ENCODE assay signal across 1 cellular context in the genomic region with DNA sequence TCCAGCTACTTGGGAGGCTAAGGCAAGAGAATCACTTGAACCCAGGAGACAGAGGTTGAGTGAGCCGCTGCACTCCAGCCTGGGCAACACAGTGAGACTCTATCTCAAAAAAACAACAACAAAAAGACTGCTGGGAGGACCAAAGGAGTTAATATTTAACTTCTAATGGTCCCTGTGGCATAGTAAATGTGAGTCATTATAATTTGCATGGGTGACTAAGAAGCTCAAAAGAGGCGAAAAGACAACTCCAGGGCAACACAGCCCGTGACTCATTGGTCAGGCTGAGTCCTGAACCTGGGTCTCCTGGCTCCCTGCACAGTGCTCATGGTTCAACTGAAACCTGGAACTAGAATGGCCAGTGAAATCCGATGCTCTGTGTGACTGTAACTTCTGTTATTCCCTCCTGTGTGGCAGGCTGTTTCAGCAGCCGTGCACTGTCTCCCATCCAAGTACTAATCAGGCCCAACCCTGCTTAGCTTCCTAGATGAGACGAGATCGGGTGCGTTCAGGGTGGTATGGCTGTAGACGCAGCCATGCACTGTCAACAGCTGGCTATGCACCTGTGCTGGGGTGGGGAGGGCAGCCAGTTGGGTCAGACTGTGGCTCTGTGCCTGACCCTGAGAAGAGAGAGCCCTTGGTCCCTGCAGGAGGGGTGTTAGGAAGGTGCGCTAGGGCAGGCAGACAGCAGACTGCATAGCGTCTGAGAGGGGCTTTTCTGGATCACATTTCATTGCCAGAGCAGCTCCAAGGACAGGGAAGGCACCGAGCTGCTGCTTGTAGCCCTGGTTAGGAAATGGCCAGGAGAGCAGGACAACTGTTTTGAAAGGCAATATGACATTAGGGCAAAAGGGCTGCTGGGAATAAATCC.
TF ChIP-seq lines count a peak whose summit lies in the region.

No MANE protein-coding gene starts in this region.

TF ChIP-seq in K562, 482 proteins besides CTCF, POLR2A, EP300 and RAD21:
- TF ChIP-seq, protein P1, sequence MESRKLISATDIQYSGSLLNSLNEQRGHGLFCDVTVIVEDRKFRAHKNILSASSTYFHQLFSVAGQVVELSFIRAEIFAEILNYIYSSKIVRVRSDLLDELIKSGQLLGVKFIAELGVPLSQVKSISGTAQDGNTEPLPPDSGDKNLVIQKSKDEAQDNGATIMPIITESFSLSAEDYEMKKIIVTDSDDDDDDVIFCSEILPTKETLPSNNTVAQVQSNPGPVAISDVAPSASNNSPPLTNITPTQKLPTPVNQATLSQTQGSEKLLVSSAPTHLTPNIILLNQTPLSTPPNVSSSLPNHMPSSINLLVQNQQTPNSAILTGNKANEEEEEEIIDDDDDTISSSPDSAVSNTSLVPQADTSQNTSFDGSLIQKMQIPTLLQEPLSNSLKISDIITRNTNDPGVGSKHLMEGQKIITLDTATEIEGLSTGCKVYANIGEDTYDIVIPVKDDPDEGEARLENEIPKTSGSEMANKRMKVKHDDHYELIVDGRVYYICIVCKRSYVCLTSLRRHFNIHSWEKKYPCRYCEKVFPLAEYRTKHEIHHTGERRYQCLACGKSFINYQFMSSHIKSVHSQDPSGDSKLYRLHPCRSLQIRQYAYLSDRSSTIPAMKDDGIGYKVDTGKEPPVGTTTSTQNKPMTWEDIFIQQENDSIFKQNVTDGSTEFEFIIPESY (CRISPR knock-in tag; IDR thresholded peaks at IDR 0.05): 0 out of 2 replicates have a peak, but pooled peaks have one; percentile 39
- TF ChIP-seq PRPF4 (IDR thresholded peaks at IDR 0.05; ENCODE audit: insufficient read depth, low read depth, low read length, poor library complexity, severe bottlenecking) (no peak), YY1 (IDR thresholded peaks at IDR 0.05; ENCODE audit: borderline replicate concordance in 1 of 3, control insufficient read depth in 1 of 3, extremely low read depth in 1 of 3, insufficient read depth in 3 of 3, insufficient read length in 1 of 3, insufficient replicate concordance in 2 of 3, low read depth in 1 of 3, low read length in 2 of 3) (no peak), JUN (IDR thresholded peaks at IDR 0.05; ENCODE audit: borderline replicate concordance, low read depth, low read length) (peak; percentile 48; the same call in 1 of the 2 replicates), JUN (CRISPR knock-in tag; IDR thresholded peaks at IDR 0.05; ENCODE audit: borderline replicate concordance) (no peak), ZNF121 (CRISPR knock-in tag; conservative IDR thresholded peaks at IDR 0.05) (peak; percentile 29; the same call in 1 of the 2 replicates), TBP (optimal IDR thresholded peaks at IDR 0.05; ENCODE audit: low read depth, low read length) (peak; percentile 63), ZBED1 (IDR thresholded peaks at IDR 0.05) (no peak), ARID1B (IDR thresholded peaks at IDR 0.05) (no peak), FOXJ3 (CRISPR knock-in tag; IDR thresholded peaks at IDR 0.05) (no peak), ZNF830 (CRISPR knock-in tag; IDR thresholded peaks at IDR 0.05) (no peak), DDX20 (tag; IDR thresholded peaks at IDR 0.05; ENCODE audit: low read depth) (no peak), BCOR (IDR thresholded peaks at IDR 0.05) (0 out of 2 replicates have a peak, but pooled peaks have one; percentile 23), NCOA6 (IDR thresholded peaks at IDR 0.05) (no peak), FOSL1 (tag; conservative IDR thresholded peaks at IDR 0.05) (peak; percentile 98), ZZZ3 (IDR thresholded peaks at IDR 0.05) (no peak), ZFP36 (IDR thresholded peaks at IDR 0.05; ENCODE audit: low read depth, low read length, partially characterized antibody) (peak; percentile 8), DPF2 (IDR thresholded peaks at IDR 0.05) (no peak), JUND (IDR thresholded peaks at IDR 0.05; ENCODE audit: borderline replicate concordance, low read depth, low read length) (peak; percentile 68), JUND (tag; IDR thresholded peaks at IDR 0.05; ENCODE audit: borderline replicate concordance, low read depth, low read length) (peak; percentile 75; the same call in 2 of the 3 replicates)
- TF ChIP-seq, protein P2, sequence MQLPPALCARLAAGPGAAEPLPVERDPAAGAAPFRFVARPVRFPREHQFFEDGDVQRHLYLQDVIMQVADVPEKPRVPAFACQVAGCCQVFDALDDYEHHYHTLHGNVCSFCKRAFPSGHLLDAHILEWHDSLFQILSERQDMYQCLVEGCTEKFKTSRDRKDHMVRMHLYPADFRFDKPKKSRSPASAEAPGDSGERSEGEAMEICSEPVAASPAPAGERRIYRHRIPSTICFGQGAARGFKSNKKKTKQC (CRISPR knock-in tag; IDR thresholded peaks at IDR 0.05): no peak
- TF ChIP-seq, protein P3, sequence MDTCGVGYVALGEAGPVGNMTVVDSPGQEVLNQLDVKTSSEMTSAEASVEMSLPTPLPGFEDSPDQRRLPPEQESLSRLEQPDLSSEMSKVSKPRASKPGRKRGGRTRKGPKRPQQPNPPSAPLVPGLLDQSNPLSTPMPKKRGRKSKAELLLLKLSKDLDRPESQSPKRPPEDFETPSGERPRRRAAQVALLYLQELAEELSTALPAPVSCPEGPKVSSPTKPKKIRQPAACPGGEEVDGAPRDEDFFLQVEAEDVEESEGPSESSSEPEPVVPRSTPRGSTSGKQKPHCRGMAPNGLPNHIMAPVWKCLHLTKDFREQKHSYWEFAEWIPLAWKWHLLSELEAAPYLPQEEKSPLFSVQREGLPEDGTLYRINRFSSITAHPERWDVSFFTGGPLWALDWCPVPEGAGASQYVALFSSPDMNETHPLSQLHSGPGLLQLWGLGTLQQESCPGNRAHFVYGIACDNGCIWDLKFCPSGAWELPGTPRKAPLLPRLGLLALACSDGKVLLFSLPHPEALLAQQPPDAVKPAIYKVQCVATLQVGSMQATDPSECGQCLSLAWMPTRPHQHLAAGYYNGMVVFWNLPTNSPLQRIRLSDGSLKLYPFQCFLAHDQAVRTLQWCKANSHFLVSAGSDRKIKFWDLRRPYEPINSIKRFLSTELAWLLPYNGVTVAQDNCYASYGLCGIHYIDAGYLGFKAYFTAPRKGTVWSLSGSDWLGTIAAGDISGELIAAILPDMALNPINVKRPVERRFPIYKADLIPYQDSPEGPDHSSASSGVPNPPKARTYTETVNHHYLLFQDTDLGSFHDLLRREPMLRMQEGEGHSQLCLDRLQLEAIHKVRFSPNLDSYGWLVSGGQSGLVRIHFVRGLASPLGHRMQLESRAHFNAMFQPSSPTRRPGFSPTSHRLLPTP (IDR thresholded peaks at IDR 0.05; ENCODE audit: borderline replicate concordance, extremely low read depth, insufficient read length): peak; percentile 41
- TF ChIP-seq, protein P4, sequence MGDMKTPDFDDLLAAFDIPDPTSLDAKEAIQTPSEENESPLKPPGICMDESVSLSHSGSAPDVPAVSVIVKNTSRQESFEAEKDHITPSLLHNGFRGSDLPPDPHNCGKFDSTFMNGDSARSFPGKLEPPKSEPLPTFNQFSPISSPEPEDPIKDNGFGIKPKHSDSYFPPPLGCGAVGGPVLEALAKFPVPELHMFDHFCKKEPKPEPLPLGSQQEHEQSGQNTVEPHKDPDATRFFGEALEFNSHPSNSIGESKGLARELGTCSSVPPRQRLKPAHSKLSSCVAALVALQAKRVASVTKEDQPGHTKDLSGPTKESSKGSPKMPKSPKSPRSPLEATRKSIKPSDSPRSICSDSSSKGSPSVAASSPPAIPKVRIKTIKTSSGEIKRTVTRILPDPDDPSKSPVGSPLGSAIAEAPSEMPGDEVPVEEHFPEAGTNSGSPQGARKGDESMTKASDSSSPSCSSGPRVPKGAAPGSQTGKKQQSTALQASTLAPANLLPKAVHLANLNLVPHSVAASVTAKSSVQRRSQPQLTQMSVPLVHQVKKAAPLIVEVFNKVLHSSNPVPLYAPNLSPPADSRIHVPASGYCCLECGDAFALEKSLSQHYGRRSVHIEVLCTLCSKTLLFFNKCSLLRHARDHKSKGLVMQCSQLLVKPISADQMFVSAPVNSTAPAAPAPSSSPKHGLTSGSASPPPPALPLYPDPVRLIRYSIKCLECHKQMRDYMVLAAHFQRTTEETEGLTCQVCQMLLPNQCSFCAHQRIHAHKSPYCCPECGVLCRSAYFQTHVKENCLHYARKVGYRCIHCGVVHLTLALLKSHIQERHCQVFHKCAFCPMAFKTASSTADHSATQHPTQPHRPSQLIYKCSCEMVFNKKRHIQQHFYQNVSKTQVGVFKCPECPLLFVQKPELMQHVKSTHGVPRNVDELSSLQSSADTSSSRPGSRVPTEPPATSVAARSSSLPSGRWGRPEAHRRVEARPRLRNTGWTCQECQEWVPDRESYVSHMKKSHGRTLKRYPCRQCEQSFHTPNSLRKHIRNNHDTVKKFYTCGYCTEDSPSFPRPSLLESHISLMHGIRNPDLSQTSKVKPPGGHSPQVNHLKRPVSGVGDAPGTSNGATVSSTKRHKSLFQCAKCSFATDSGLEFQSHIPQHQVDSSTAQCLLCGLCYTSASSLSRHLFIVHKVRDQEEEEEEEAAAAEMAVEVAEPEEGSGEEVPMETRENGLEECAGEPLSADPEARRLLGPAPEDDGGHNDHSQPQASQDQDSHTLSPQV (IDR thresholded peaks at IDR 0.05): no peak
- TF ChIP-seq, protein P5, sequence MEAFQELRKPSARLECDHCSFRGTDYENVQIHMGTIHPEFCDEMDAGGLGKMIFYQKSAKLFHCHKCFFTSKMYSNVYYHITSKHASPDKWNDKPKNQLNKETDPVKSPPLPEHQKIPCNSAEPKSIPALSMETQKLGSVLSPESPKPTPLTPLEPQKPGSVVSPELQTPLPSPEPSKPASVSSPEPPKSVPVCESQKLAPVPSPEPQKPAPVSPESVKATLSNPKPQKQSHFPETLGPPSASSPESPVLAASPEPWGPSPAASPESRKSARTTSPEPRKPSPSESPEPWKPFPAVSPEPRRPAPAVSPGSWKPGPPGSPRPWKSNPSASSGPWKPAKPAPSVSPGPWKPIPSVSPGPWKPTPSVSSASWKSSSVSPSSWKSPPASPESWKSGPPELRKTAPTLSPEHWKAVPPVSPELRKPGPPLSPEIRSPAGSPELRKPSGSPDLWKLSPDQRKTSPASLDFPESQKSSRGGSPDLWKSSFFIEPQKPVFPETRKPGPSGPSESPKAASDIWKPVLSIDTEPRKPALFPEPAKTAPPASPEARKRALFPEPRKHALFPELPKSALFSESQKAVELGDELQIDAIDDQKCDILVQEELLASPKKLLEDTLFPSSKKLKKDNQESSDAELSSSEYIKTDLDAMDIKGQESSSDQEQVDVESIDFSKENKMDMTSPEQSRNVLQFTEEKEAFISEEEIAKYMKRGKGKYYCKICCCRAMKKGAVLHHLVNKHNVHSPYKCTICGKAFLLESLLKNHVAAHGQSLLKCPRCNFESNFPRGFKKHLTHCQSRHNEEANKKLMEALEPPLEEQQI (IDR thresholded peaks at IDR 0.05): no peak
- TF ChIP-seq, protein P6, sequence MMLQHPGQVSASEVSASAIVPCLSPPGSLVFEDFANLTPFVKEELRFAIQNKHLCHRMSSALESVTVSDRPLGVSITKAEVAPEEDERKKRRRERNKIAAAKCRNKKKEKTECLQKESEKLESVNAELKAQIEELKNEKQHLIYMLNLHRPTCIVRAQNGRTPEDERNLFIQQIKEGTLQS (IDR thresholded peaks at IDR 0.05): peak; percentile 75
- TF ChIP-seq, protein P6 (CRISPR knock-in tag; conservative IDR thresholded peaks at IDR 0.05): no peak
- TF ChIP-seq, protein P7, sequence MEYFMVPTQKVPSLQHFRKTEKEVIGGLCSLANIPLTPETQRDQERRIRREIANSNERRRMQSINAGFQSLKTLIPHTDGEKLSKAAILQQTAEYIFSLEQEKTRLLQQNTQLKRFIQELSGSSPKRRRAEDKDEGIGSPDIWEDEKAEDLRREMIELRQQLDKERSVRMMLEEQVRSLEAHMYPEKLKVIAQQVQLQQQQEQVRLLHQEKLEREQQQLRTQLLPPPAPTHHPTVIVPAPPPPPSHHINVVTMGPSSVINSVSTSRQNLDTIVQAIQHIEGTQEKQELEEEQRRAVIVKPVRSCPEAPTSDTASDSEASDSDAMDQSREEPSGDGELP (CRISPR knock-in tag; IDR thresholded peaks at IDR 0.05; ENCODE audit: borderline replicate concordance): peak; percentile 40; the same call in 1 of the 2 replicates
